In genomic region chr4:37641352-37641751, GRCh38 we compare ENCODE assay signal across 19 cellular contexts. TPM values are rescaled to one million over a fixed set of nuclear protein-coding genes. Genes with fewer than 3 reads are reported as not detected.
DNase-seq lines count a peak whose midpoint lies in the region; ATAC-seq, FAIRE-seq and TF ChIP-seq lines count a peak whose summit lies in the region.
"Had no signal": no experiment of that assay in that cellular context is flagged by ENCODE, and none has a peak within 500 bp of the region (broad histone marks: within the 10 kb centered on the region; RNA-seq: fewer than 3 reads in every experiment).

No MANE protein-coding gene starts in this region.

- no peaks in the 10 kb centered on the region for H3F3A ChIP-seq in GM23338 (replicated peaks; ENCODE audit: low read depth)

- no peak for TF ChIP-seq EP300 in suprapubic skin (IDR thresholded peaks at IDR 0.05)

- H3K9me3 Mint-ChIP-seq in GM23338 (no peaks in the 10 kb centered on the region), WTC11 (peaks cover 7% of the 10 kb centered on the region; the same call in 1 of the 2 replicates)
- H3K9me3 Mint-ChIP-seq in activated T-helper 1 cell treated with anti-CD3 and anti-CD28 coated beads, Interleukin-12 subunit alpha, Interleukin-12 subunit beta, Interleukin-2, Interleukin-4 antibody, amounts not matched to agents 30 ng/mL and 10 ng/mL and 1 ng/mL, durations not matched to agents 14 hours and 24 hours and 36 hours, result no peaks in the 10 kb centered on the region
- H3K9me3 Mint-ChIP-seq: CD8-positive, alpha-beta memory T cell had no signal

- H3K4me1 Mint-ChIP-seq in GM23338 (peaks cover 33% of the 10 kb centered on the region), WTC11 (peaks cover 43% of the 10 kb centered on the region)
- peaks cover 5% of the 10 kb centered on the region for H3K4me1 Mint-ChIP-seq in activated T-helper 1 cell treated with anti-CD3 and anti-CD28 coated beads, Interleukin-12 subunit alpha, Interleukin-12 subunit beta, Interleukin-2, Interleukin-4 antibody, amounts not matched to agents 30 ng/mL and 10 ng/mL and 1 ng/mL, durations not matched to agents 14 hours and 24 hours and 36 hours (ENCODE audit: low read depth)

- peaks cover 6% of the 10 kb centered on the region; the same call in 1 of the 2 replicates for H3K9me2 ChIP-seq in GM23338 (ENCODE audit: insufficient read depth)

- peak overlapping the region; percentile 24 for H3K4me2 ChIP-seq in GM23338
- H3K4me2 ChIP-seq in keratinocyte (ENCODE audit: control insufficient read depth, extremely low read depth, insufficient read depth, low read depth, low read length), result peak overlapping the region; percentile 57
- H3K4me2 ChIP-seq: BLaER1 had no signal

- intact Hi-C loops in activated T-helper 1 cell treated with anti-CD3 and anti-CD28 coated beads, Interleukin-12 subunit alpha, Interleukin-12 subunit beta, Interleukin-2, Interleukin-4 antibody, amounts not matched to agents 30 ng/mL and 10 ng/mL and 1 ng/mL, durations not matched to agents 14 hours and 24 hours and 36 hours (cut with micrococcal nuclease), result no loop called here

- dilution Hi-C loops in keratinocyte (cut with MboI; ENCODE audit: extremely low pct_ligation_motif_present, low sequenced_read_pairs), result no loop called here

- H3K36me3 Mint-ChIP-seq in GM23338 (ENCODE audit: low read depth) (peaks cover 13% of the 10 kb centered on the region), WTC11 (peaks cover 14% of the 10 kb centered on the region)
- peaks cover 36% of the 10 kb centered on the region for H3K36me3 Mint-ChIP-seq in activated T-helper 1 cell treated with anti-CD3 and anti-CD28 coated beads, Interleukin-12 subunit alpha, Interleukin-12 subunit beta, Interleukin-2, Interleukin-4 antibody, amounts not matched to agents 30 ng/mL and 10 ng/mL and 1 ng/mL, durations not matched to agents 14 hours and 24 hours and 36 hours (ENCODE audit: low read depth)

- FAIRE-seq in keratinocyte (lab: Jason Lieb, UNC), result peak; percentile 78
- FAIRE-seq: GM12892, H54 had no signal

- no peak overlapping the region for H3K4me3 Mint-ChIP-seq in GM23338
- no peak overlapping the region for H3K4me3 Mint-ChIP-seq in WTC11
- H3K4me3 Mint-ChIP-seq in activated T-helper 1 cell treated with anti-CD3 and anti-CD28 coated beads, Interleukin-12 subunit alpha, Interleukin-12 subunit beta, Interleukin-2, Interleukin-4 antibody, amounts not matched to agents 30 ng/mL and 10 ng/mL and 1 ng/mL, durations not matched to agents 14 hours and 24 hours and 36 hours, result no peak overlapping the region
- H3K4me3 Mint-ChIP-seq: CD8-positive, alpha-beta memory T cell had no signal

- no peak overlapping the region for H3K4me3 ChIP-seq in GM23338
- no peak overlapping the region for H3K4me3 ChIP-seq in keratinocyte (ENCODE audit: control insufficient read depth in 2 of 3, extremely low read depth in 1 of 3, insufficient read depth in 2 of 3, low read depth in 1 of 3, low read length in 3 of 3)
- no peak overlapping the region for H3K4me3 ChIP-seq in MG63
- H3K4me3 ChIP-seq in suprapubic skin, result no peak overlapping the region
- H3K4me3 ChIP-seq: BLaER1 had no signal

- H3K4me1 ChIP-seq in GM23338 (ENCODE audit: insufficient read depth) (peaks cover 28% of the 10 kb centered on the region), keratinocyte (ENCODE audit: control insufficient read depth, extremely low read depth, insufficient read depth, low read length) (peaks cover 22% of the 10 kb centered on the region), suprapubic skin (peaks cover 19% of the 10 kb centered on the region)

- H3K9me3 ChIP-seq in keratinocyte (ENCODE audit: control insufficient read depth, low read depth, low read length) (no peaks in the 10 kb centered on the region), MG63 (no peaks in the 10 kb centered on the region), suprapubic skin (no peaks in the 10 kb centered on the region)
- H3K9me3 ChIP-seq: BLaER1, Caco-2 had no signal

- CTCF ChIA-PET in WTC11 (lab: Charles Lee), result interaction anchor here (1.1 kb wide), 1 partner anchor 38 kb away, joined by 6 read pairs; no protein-coding TSS in a partner anchor

- no peaks in the 10 kb centered on the region for H3K79me2 ChIP-seq in GM23338 (replicated peaks; ENCODE audit: insufficient read depth)
- no peaks in the 10 kb centered on the region for H3K79me2 ChIP-seq in keratinocyte (ENCODE audit: control insufficient read depth, insufficient read depth, low read length)

- no peaks in the 10 kb centered on the region for H3K36me3 ChIP-seq in GM23338 (ENCODE audit: insufficient read depth)
- peaks cover 0 to 10% of the 10 kb centered on the region in 2 experiments for H3K36me3 ChIP-seq in keratinocyte (ENCODE audit: control insufficient read depth in 2 of 2, extremely low read depth in 1 of 2, insufficient read depth in 2 of 2, low read length in 2 of 2)
- H3K36me3 ChIP-seq in MG63, result no peaks in the 10 kb centered on the region
- H3K36me3 ChIP-seq in suprapubic skin, result peaks cover 23% of the 10 kb centered on the region

- DNase-seq in GM23338 (ENCODE audit: low spot score), result peak; percentile 27
- no peak for DNase-seq in WTC11 (ENCODE audit: low spot score)
- DNase-seq in epithelial cell of prostate (ENCODE audit: low read depth, low spot score), result no peak
- DNase-seq in keratinocyte (ENCODE audit: low read depth, low spot score), result no peak
- DNase-seq in NCI-H1092 (lab: John Stamatoyannopoulos, UW), result no peak
- no peak for DNase-seq in activated T-helper 1 cell treated with anti-CD3 and anti-CD28 coated beads, Interleukin-12 subunit alpha, Interleukin-12 subunit beta, Interleukin-2, Interleukin-4 antibody, amounts not matched to agents 30 ng/mL and 10 ng/mL and 1 ng/mL, durations not matched to agents 14 hours and 24 hours and 36 hours (ENCODE audit: low spot score)
- no peak for DNase-seq in MG63
- no peak for DNase-seq in suprapubic skin (ENCODE audit: low spot score in 2 of 2)
- DNase-seq: 8988T; AML-193; Caco-2; CD8-positive, alpha-beta memory T cell; DND-41; GDM1 had no signal

- TF ChIP-seq CTCF in GM23338 (conservative IDR thresholded peaks at IDR 0.05; ENCODE audit: low read depth in 2 of 2), result no peak
- TF ChIP-seq CTCF in WTC11 (IDR thresholded peaks at IDR 0.05), result no peak
- no peak for TF ChIP-seq CTCF in keratinocyte (optimal IDR thresholded peaks at IDR 0.05 in 1 of 3, IDR thresholded peaks at IDR 0.05 in 1 of 3, conservative IDR thresholded peaks at IDR 0.05 in 1 of 3; ENCODE audit: extremely low read depth in 1 of 3, insufficient read depth in 2 of 3, low read length in 3 of 3)
- TF ChIP-seq CTCF in suprapubic skin (IDR thresholded peaks at IDR 0.05), result no peak

- POLR2A ChIA-PET in WTC11 (lab: Charles Lee), result no interaction called here

- TF ChIP-seq POLR2A in suprapubic skin (IDR thresholded peaks at IDR 0.05), result no peak

- H3K27ac Mint-ChIP-seq in GM23338 (peak overlapping the region; percentile 88), WTC11 (peak overlapping the region; percentile 33)
- no peak overlapping the region for H3K27ac Mint-ChIP-seq in activated T-helper 1 cell treated with anti-CD3 and anti-CD28 coated beads, Interleukin-12 subunit alpha, Interleukin-12 subunit beta, Interleukin-2, Interleukin-4 antibody, amounts not matched to agents 30 ng/mL and 10 ng/mL and 1 ng/mL, durations not matched to agents 14 hours and 24 hours and 36 hours

- H3K27ac ChIP-seq in GM23338 (ENCODE audit: low read depth) (no peak overlapping the region), epithelial cell of prostate (peak overlapping the region; percentile 52), keratinocyte (ENCODE audit: control insufficient read depth, insufficient read depth, low read length) (peak overlapping the region; percentile 41), suprapubic skin (no peak overlapping the region)
- H3K27ac ChIP-seq: BLaER1, HL-60 had no signal

- ATAC-seq in GM23338 (peak; percentile 41), WTC11 (peak; percentile 26)
- ATAC-seq: HCT116 had no signal

- H2AFZ ChIP-seq in GM23338 (no peak overlapping the region), keratinocyte (ENCODE audit: control insufficient read depth, low read length) (peak overlapping the region; percentile 63)

- H3K27me3 ChIP-seq in GM23338 (ENCODE audit: insufficient read depth), result no peaks in the 10 kb centered on the region
- H3K27me3 ChIP-seq in keratinocyte (ENCODE audit: control insufficient read depth, extremely low read depth, insufficient read depth, low read length), result no peaks in the 10 kb centered on the region
- no peaks in the 10 kb centered on the region for H3K27me3 ChIP-seq in MG63
- no peaks in the 10 kb centered on the region for H3K27me3 ChIP-seq in suprapubic skin
- H3K27me3 ChIP-seq: BLaER1 had no signal

- peaks cover 2% of the 10 kb centered on the region for H3K27me3 Mint-ChIP-seq in GM23338 (ENCODE audit: insufficient read depth, low read depth, poor library complexity)
- H3K27me3 Mint-ChIP-seq in WTC11 (ENCODE audit: low read depth), result no peaks in the 10 kb centered on the region
- H3K27me3 Mint-ChIP-seq in activated T-helper 1 cell treated with anti-CD3 and anti-CD28 coated beads, Interleukin-12 subunit alpha, Interleukin-12 subunit beta, Interleukin-2, Interleukin-4 antibody, amounts not matched to agents 30 ng/mL and 10 ng/mL and 1 ng/mL, durations not matched to agents 14 hours and 24 hours and 36 hours (ENCODE audit: insufficient read depth), result no peaks in the 10 kb centered on the region
- H3K27me3 Mint-ChIP-seq: CD8-positive, alpha-beta memory T cell had no signal

- H4K20me1 ChIP-seq in GM23338 (replicated peaks; ENCODE audit: insufficient read depth), result no peaks in the 10 kb centered on the region
- H4K20me1 ChIP-seq in keratinocyte (ENCODE audit: control insufficient read depth, extremely low read depth, insufficient read depth, low read length), result no peaks in the 10 kb centered on the region
- H4K20me1 ChIP-seq: BLaER1 had no signal

- 62% methylated on average over 3 of the region's 3 CpGs for WGBS in suprapubic skin

- H3K9me1 ChIP-seq in keratinocyte (ENCODE audit: control insufficient read depth, extremely low read depth, insufficient read depth, low read length), result no peaks in the 10 kb centered on the region

- H3K9ac ChIP-seq in keratinocyte (ENCODE audit: control insufficient read depth, extremely low read depth, insufficient read depth, low read length), result no peak overlapping the region
- H3K9ac ChIP-seq: BLaER1 had no signal

RNA-seq across cellular contexts. Expression of gene RELL1, which starts 44.8 kb away (rescaled TPM):
- total RNA-seq in GM23338 (2014; rRNA removed; shearing (Covaris generic)), result 27.0 and 28.5 TPM in 2 replicates
- polyA plus RNA-seq in GM23338 (2016; fragmentation: Nextera tagmentation; extraction: Ambion mirVana) (1.9 and 2.8 TPM in 2 replicates), keratinocyte (4.1 to 15.6 TPM (median 9.3 TPM) in 3 replicates)
- total RNA-seq in WTC11 (2021) (10.1 to 14.4 TPM (median 12.5 TPM) in 3 replicates), suprapubic skin (10 to 100 TPM; 56.6 to 88.2 (median 66.7) TPM)
- 3.1 TPM for polyA plus RNA-seq in keratinocyte (2011; ENCODE audit: low read depth)
- polyA plus RNA-seq in keratinocyte (2011; cell fraction: cytosol; rRNA removed), result 5.5 and 7.2 TPM in 2 replicates
- polyA plus RNA-seq in keratinocyte (2011; cell fraction: nucleus; rRNA removed), result 7.1 and 7.7 TPM in 2 replicates
- polyA plus RNA-seq in keratinocyte (2012; ENCODE audit: low replicate concordance), result 6.1 and 10.4 TPM in 2 replicates
- 9.1 to 23.6 TPM (median 22.2 TPM) in 3 replicates for polyA minus RNA-seq in keratinocyte
- 22.6 TPM for polyA minus RNA-seq in keratinocyte (2011; cell fraction: cytosol; rRNA and poly(A)+ RNA removed)
- polyA minus RNA-seq in keratinocyte (2011; cell fraction: nucleus; rRNA and poly(A)+ RNA removed), result 10.1 and 16.2 TPM in 2 replicates
- 21.0 and 21.4 TPM in 2 replicates for total RNA-seq in activated T-helper 1 cell treated with anti-CD3 and anti-CD28 coated beads, Interleukin-12 subunit alpha, Interleukin-12 subunit beta, Interleukin-2, Interleukin-4 antibody, amounts not matched to agents 30 ng/mL and 10 ng/mL and 1 ng/mL, durations not matched to agents 14 hours and 24 hours and 36 hours
- total RNA-seq in MG63 (2014; rRNA removed; shearing (Covaris generic); ENCODE audit: low replicate concordance), result 14.4 and 28.9 TPM in 2 replicates

Comparison
In these comparisons a context has a peak if more than half of its experiments do, and no peak if none do; other contexts are left out.
1. H3K27ac ChIP-seq: peak in epithelial cell of prostate (single experiment) and keratinocyte (single experiment); none in GM23338 (single experiment) and suprapubic skin (single experiment).